Comparison of ENCODE assay signal across 20 cellular contexts in genomic region chr1:36524359-36525062, GRCh38. TPM values are rescaled to one million over a fixed set of nuclear protein-coding genes. Genes with fewer than 3 reads are reported as not detected.
DNase-seq lines count a peak whose midpoint lies in the region; ATAC-seq, FAIRE-seq and TF ChIP-seq lines count a peak whose summit lies in the region.
"Had no signal": no experiment of that assay in that cellular context is flagged by ENCODE, and none has a peak within 500 bp of the region (broad histone marks: within the 10 kb centered on the region; RNA-seq: fewer than 3 reads in every experiment).

No MANE protein-coding gene starts in this region.

- H3K4me3 ChIP-seq in HepG2 (replicated peaks in 1 of 3; ENCODE audit: insufficient read depth in 1 of 3, low read depth in 2 of 3, low read length in 3 of 3), result no peak overlapping the region

- CTCF ChIA-PET in HepG2 (lab: Yijun Ruan, JAX; ENCODE audit: low intra/inter-chr PET ratio, low total read pairs), result no interaction called here

- TF ChIP-seq CTCF in CD14-positive monocyte (IDR thresholded peaks at IDR 0.05) (no peak), HepG2 (CRISPR knock-in tag; IDR thresholded peaks at IDR 0.05) (no peak)

- peaks cover 0 to 12% of the 10 kb centered on the region in 2 experiments; a peak in 3 of 5 replicates for H3K27me3 ChIP-seq in HepG2 (ENCODE audit: control insufficient read depth in 1 of 2, insufficient read depth in 2 of 2, low read length in 2 of 2)

- no peak for TF ChIP-seq EP300 in HepG2 (IDR thresholded peaks at IDR 0.05; ENCODE audit: low read depth in 2 of 2, low read length in 2 of 2)
- TF ChIP-seq EP300 in HepG2 (CRISPR knock-in tag; IDR thresholded peaks at IDR 0.05; ENCODE audit: borderline replicate concordance), result no peak

- H3K4me2 ChIP-seq in HepG2 (ENCODE audit: low read depth, low read length), result no peak overlapping the region

- DNase-seq in CD14-positive monocyte (ENCODE audit: low spot score) (peak; percentile 6), GM12892 (ENCODE audit: insufficient read length) (no peak), HepG2 (ENCODE audit: low spot score) (no peak), UCSD-AML1 (lab: John Stamatoyannopoulos, UW; ENCODE audit: unreplicated experiment) (no peak), HK-2 (ENCODE audit: unreplicated experiment) (no peak), NOMO-1 treated with dmso at 0.1 percent for 144 hours (lab: John Stamatoyannopoulos, UW; ENCODE audit: unreplicated experiment) (no peak), dedifferentiated amniotic fluid mesenchymal stem cell (ENCODE audit: extremely low spot score) (no peak)
- DNase-seq: ACHN; CD8-positive, alpha-beta T cell; DND-41; H7; IMR-90; NCI-H1417 treated with DMSO at 0.1 percent for 48 hours; NCI-H2029; NCI-H2171 treated with DMSO at 0.1 percent for 48 hours; NCI-H82 had no signal

- H3K4me3 Mint-ChIP-seq in CD14-positive monocyte, result no peak overlapping the region
- peak overlapping the region; percentile 69 for H3K4me3 Mint-ChIP-seq in activated T-helper 17 cell treated with anti-CD3 and anti-CD28 coated beads, Interleukin-2, amount 50 U/mL, for 72 hours
- H3K4me3 Mint-ChIP-seq: CD8-positive, alpha-beta T cell had no signal

- no peaks in the 10 kb centered on the region for H3K36me3 ChIP-seq in HepG2 (replicated peaks in 1 of 2; ENCODE audit: control insufficient read depth in 1 of 2, insufficient read depth in 2 of 2, low read length in 2 of 2)

- H3K27ac Mint-ChIP-seq in CD14-positive monocyte, result no peak overlapping the region
- peak overlapping the region; percentile 70 for H3K27ac Mint-ChIP-seq in activated T-helper 17 cell treated with anti-CD3 and anti-CD28 coated beads, Interleukin-2, amount 50 U/mL, for 72 hours
- H3K27ac Mint-ChIP-seq: CD8-positive, alpha-beta T cell had no signal

- H3K27ac ChIP-seq in HepG2 (ENCODE audit: extremely low read length, insufficient read depth, low read length), result no peak overlapping the region

- TF ChIP-seq POLR2A in GM12892 (IDR thresholded peaks at IDR 0.05; ENCODE audit: low read depth, low read length), result no peak
- TF ChIP-seq POLR2A in HepG2 (IDR thresholded peaks at IDR 0.05; ENCODE audit: insufficient read depth in 1 of 2, low read depth in 2 of 2, low read length in 2 of 2), result no peak

- no peaks in the 10 kb centered on the region for H3K9me3 Mint-ChIP-seq in CD14-positive monocyte
- H3K9me3 Mint-ChIP-seq in activated T-helper 17 cell treated with anti-CD3 and anti-CD28 coated beads, Interleukin-2, amount 50 U/mL, for 72 hours, result no peaks in the 10 kb centered on the region
- H3K9me3 Mint-ChIP-seq: CD8-positive, alpha-beta T cell had no signal

- H3K4me1 Mint-ChIP-seq in CD14-positive monocyte, result peaks cover 6% of the 10 kb centered on the region
- peaks cover 14% of the 10 kb centered on the region for H3K4me1 Mint-ChIP-seq in activated T-helper 17 cell treated with anti-CD3 and anti-CD28 coated beads, Interleukin-2, amount 50 U/mL, for 72 hours

- H2AFZ ChIP-seq in HepG2 (ENCODE audit: low read length), result no peak overlapping the region

- H3K9ac ChIP-seq in HepG2 (ENCODE audit: insufficient read depth, low read depth, low read length), result no peak overlapping the region

- FAIRE-seq in GM12892 (lab: Jason Lieb, UNC), result peak; percentile 21
- FAIRE-seq in HepG2 (lab: Jason Lieb, UNC), result no peak

- H4K20me1 ChIP-seq in HepG2 (ENCODE audit: insufficient read depth, low read length), result no peaks in the 10 kb centered on the region

- POLR2A ChIA-PET in HepG2 (lab: Yijun Ruan, JAX), result no interaction called here

- in situ Hi-C loops in HepG2 (cut with HindIII; ENCODE audit: extremely low pct_ligation_motif_present, low pct_unique_long_range_greater_than_20kb), result no loop called here

- intact Hi-C loops in CD14-positive monocyte (cut with micrococcal nuclease) (no loop called here), HepG2 (cut with micrococcal nuclease; ENCODE audit: unreplicated experiment) (no loop called here)

- peaks cover 0 to 2% (median 0%) of the 10 kb centered on the region in 3 donors for H3K27me3 Mint-ChIP-seq in CD14-positive monocyte (ENCODE audit: low read depth in 3 of 3)
- peaks cover 3% of the 10 kb centered on the region for H3K27me3 Mint-ChIP-seq in activated T-helper 17 cell treated with anti-CD3 and anti-CD28 coated beads, Interleukin-2, amount 50 U/mL, for 72 hours

- no peaks in the 10 kb centered on the region for H3K36me3 Mint-ChIP-seq in CD14-positive monocyte
- H3K36me3 Mint-ChIP-seq in activated T-helper 17 cell treated with anti-CD3 and anti-CD28 coated beads, Interleukin-2, amount 50 U/mL, for 72 hours (ENCODE audit: low read depth), result no peaks in the 10 kb centered on the region
- H3K36me3 Mint-ChIP-seq: CD8-positive, alpha-beta T cell had no signal

- BruUV-seq in HepG2 (replicated peaks; lab: Mats Ljungman, UMichigan), result no TSS peak

- H3K9me3 ChIP-seq in HepG2 (ENCODE audit: low read length), result no peaks in the 10 kb centered on the region

- 46% methylated on average over 16 of the region's 16 CpGs for WGBS in HepG2 (ENCODE audit: low lambda C conversion rate)

- no peak for TF ChIP-seq RAD21 in HepG2 (CRISPR knock-in tag; IDR thresholded peaks at IDR 0.05)

- no peak for ATAC-seq in activated T-helper 17 cell treated with anti-CD3 and anti-CD28 coated beads, Interleukin-2, amount 50 U/mL, for 72 hours (replicated peaks)
- no peak for ATAC-seq in HepG2
- ATAC-seq: CD8-positive, alpha-beta T cell; Panc1; Right ventricle myocardium inferior had no signal

- no peaks in the 10 kb centered on the region for H3K4me1 ChIP-seq in HepG2 (ENCODE audit: insufficient read depth, low read length)

- H3K79me2 ChIP-seq in HepG2 (ENCODE audit: insufficient read depth, low read length), result no peaks in the 10 kb centered on the region

TF ChIP-seq in HepG2, 621 proteins besides CTCF, POLR2A, EP300 and RAD21 (continues in another document):
- TF ChIP-seq ZNF616 (CRISPR knock-in tag; IDR thresholded peaks at IDR 0.05; ENCODE audit: low read depth) (no peak), MNT (IDR thresholded peaks at IDR 0.05) (peak; percentile 62), GZF1 (CRISPR knock-in tag; IDR thresholded peaks at IDR 0.05) (no peak), ZBTB42 (CRISPR knock-in tag; IDR thresholded peaks at IDR 0.05) (no peak), HIC2 (CRISPR knock-in tag; IDR thresholded peaks at IDR 0.05; ENCODE audit: low read depth) (no peak), ZC3H4 (CRISPR knock-in tag; IDR thresholded peaks at IDR 0.05; ENCODE audit: borderline replicate concordance) (no peak), CREB1 (IDR thresholded peaks at IDR 0.05) (peak; percentile 15; the same call in 1 of the 2 replicates), CREB1 (CRISPR knock-in tag; IDR thresholded peaks at IDR 0.05) (no peak)

RNA-seq across cellular contexts. Expression of gene CSF3R, which starts 41.8 kb away (rescaled TPM):
- polyA plus RNA-seq in CD14-positive monocyte (100 to 1,000 TPM; 270 to 447 TPM), HepG2 (2011; rRNA removed) (28.8 and 45.4 TPM in 2 replicates)
- polyA plus RNA-seq in GM12892 (2012; ENCODE audit: missing spikeins), result 0.51 TPM
- total RNA-seq in activated T-helper 17 cell treated with anti-CD3 and anti-CD28 coated beads, Interleukin-2, amount 50 U/mL, for 72 hours, result under 1 TPM in 1 of 2 donors, not detected in 1; 0.90 TPM
- total RNA-seq in HepG2 (2016; rRNA removed; fragmentation: Illumina TruSeq; extraction: Trizol), result 3.5 and 11.9 TPM in 2 replicates
- 2.8 and 3.1 TPM in 2 replicates for total RNA-seq in HepG2 (2016; cell fraction: cytosol; rRNA removed; fragmentation: Illumina TruSeq; extraction: Trizol; ENCODE audit: low read depth)
- total RNA-seq in HepG2 (2016; cell fraction: insoluble cytoplasmic fraction; rRNA removed; fragmentation: Illumina TruSeq; extraction: Trizol), result 3.2 and 11.8 TPM in 2 replicates
- total RNA-seq in HepG2 (2016; cell fraction: membrane; rRNA removed; fragmentation: Illumina TruSeq; extraction: Trizol), result 5.6 and 6.3 TPM in 2 replicates
- total RNA-seq in HepG2 (2016; cell fraction: nucleus; rRNA removed; fragmentation: Illumina TruSeq; extraction: Trizol), result 17.4 and 18.5 TPM in 2 replicates
- 14.7 and 16.4 TPM in 2 replicates for polyA plus RNA-seq in HepG2 (2011; cell fraction: cytosol; rRNA removed)
- 91.0 and 108 TPM in 2 replicates for polyA plus RNA-seq in HepG2 (2011; cell fraction: nucleus; rRNA removed)
- polyA plus RNA-seq in HepG2 (2012), result 30.0 and 40.7 TPM in 2 replicates
- polyA plus RNA-seq in HepG2 (2016; cell fraction: cytosol; fragmentation: Illumina TruSeq; extraction: Trizol; ENCODE audit: low read depth), result 2.0 and 2.5 TPM in 2 replicates
- polyA plus RNA-seq in HepG2 (2016; cell fraction: insoluble cytoplasmic fraction; fragmentation: Illumina TruSeq; extraction: Trizol; ENCODE audit: low read depth), result 5.0 and 5.6 TPM in 2 replicates
- 5.1 and 5.2 TPM in 2 replicates for polyA plus RNA-seq in HepG2 (2016; cell fraction: membrane; fragmentation: Illumina TruSeq; extraction: Trizol; ENCODE audit: low read depth)
- polyA plus RNA-seq in HepG2 (2016; cell fraction: nucleus; fragmentation: Illumina TruSeq; extraction: Trizol; ENCODE audit: insufficient read depth, low read depth), result 40.8 and 46.3 TPM in 2 replicates
- polyA minus RNA-seq in HepG2 (2011; rRNA and poly(A)+ RNA removed; ENCODE audit: low replicate concordance), result 1.5 and 20.2 TPM in 2 replicates
- 6.9 and 10.3 TPM in 2 replicates for polyA minus RNA-seq in HepG2 (2011; cell fraction: cytosol; rRNA and poly(A)+ RNA removed)
- polyA minus RNA-seq in HepG2 (2011; cell fraction: nucleus; rRNA and poly(A)+ RNA removed), result 28.3 and 40.9 TPM in 2 replicates
- total RNA-seq: IMR-90, LHCN-M2 had no signal
- polyA plus RNA-seq: IMR-90 had no signal
